Comparison of ENCODE assay signal across 1 cellular context in genomic region chr9:4069457-4070162, GRCh38.
A peak's percentile ranks its signal among the peaks of the same experiment; 100 is the strongest.
TF ChIP-seq lines count a peak whose summit lies in the region.

No MANE protein-coding gene starts in this region.

TF ChIP-seq in SK-N-SH treated with all-trans-retinoic acid at 6 μM for 48 hours, 23 proteins besides CTCF, POLR2A, EP300 and RAD21 (continued from another document):
- TF ChIP-seq PPARA (CRISPR knock-in tag; IDR thresholded peaks at IDR 0.05; ENCODE audit: borderline replicate concordance) (no peak), TCF4 (CRISPR knock-in tag; IDR thresholded peaks at IDR 0.05; ENCODE audit: borderline replicate concordance) (peak; percentile 72), ZFP30 (CRISPR knock-in tag; IDR thresholded peaks at IDR 0.05) (no peak), ZNF8 (CRISPR knock-in tag; IDR thresholded peaks at IDR 0.05) (no peak), ESRRG (CRISPR knock-in tag; IDR thresholded peaks at IDR 0.05) (no peak)
